In genomic region chr1:204130989-204131892, GRCh38 we compare ENCODE assay signal across 10 cellular contexts. TPM values are rescaled to one million over a fixed set of nuclear protein-coding genes. Genes with fewer than 3 reads are reported as not detected.
DNase-seq lines count a peak whose midpoint lies in the region; ATAC-seq, FAIRE-seq and TF ChIP-seq lines count a peak whose summit lies in the region.
"Had no signal": no experiment of that assay in that cellular context is flagged by ENCODE, and none has a peak within 500 bp of the region (broad histone marks: within the 10 kb centered on the region; RNA-seq: fewer than 3 reads in every experiment).

No MANE protein-coding gene starts in this region.

- H3K36me3 ChIP-seq in pancreas (no peaks in the 10 kb centered on the region), H7 (replicated peaks; ENCODE audit: control insufficient read depth, insufficient read depth, low read length) (peaks cover 12% of the 10 kb centered on the region)

- no peak for FAIRE-seq in pancreas (lab: Jason Lieb, UNC)
- FAIRE-seq: TTC549 had no signal

- WGBS in pancreas, 2 donors = 42 to 47% methylated on average over 11 of the region's 11 CpGs

- peaks cover 17 to 24% (median 24%) of the 10 kb centered on the region in 3 donors for H3K4me1 ChIP-seq in pancreas

- TF ChIP-seq CTCF in epithelial cell of proximal tubule (conservative IDR thresholded peaks at IDR 0.05; ENCODE audit: low read depth, low read length) (peak; percentile 32), pancreas (IDR thresholded peaks at IDR 0.05) (no peak)

- ATAC-seq in pancreas (peak; percentile 1 to 23 (median 10)), HG02610 (IDR thresholded peaks at IDR 0.05; ENCODE audit: unreplicated experiment) (no peak)

- H3K27ac ChIP-seq in pancreas = peak overlapping the region; percentile 83 to 94 (median 90)

- H3K4me3 ChIP-seq in epithelial cell of proximal tubule (ENCODE audit: low read depth, low read length) = no peak overlapping the region
- no peak overlapping the region for H3K4me3 ChIP-seq in pancreas
- H3K4me3 ChIP-seq in H7 (ENCODE audit: insufficient read depth, low read depth, low read length) = no peak overlapping the region
- H3K4me3 ChIP-seq: mucosa of descending colon had no signal

- intact Hi-C loops in pancreas (cut with DNase I) = no loop called here

- H3K9me3 ChIP-seq in pancreas = no peaks in the 10 kb centered on the region
- H3K9me3 ChIP-seq: mucosa of descending colon had no signal

- DNase-seq in EH (ENCODE audit: low read depth) = peak; percentile 96
- peak; percentile 74 for DNase-seq in RPMI8226
- DNase-seq in epithelial cell of proximal tubule (ENCODE audit: low read depth) = no peak
- peak in 4 of 6 donors; percentile 47 to 61 (median 59) for DNase-seq in pancreas
- no peak for DNase-seq in activated gamma-delta T cell treated with Interleukin-2 at 50 U/mL for 16 hours
- no peak for DNase-seq in NCI-H146 treated with DMSO at 0.1 percent for 48 hours (lab: John Stamatoyannopoulos, UW; ENCODE audit: unreplicated experiment)
- DNase-seq in H7 = no peak
- DNase-seq: mucosa of descending colon had no signal

- H3K27me3 ChIP-seq in pancreas = no peaks in the 10 kb centered on the region
- H3K27me3 ChIP-seq in H7 (ENCODE audit: control insufficient read depth, insufficient read depth, low read length) = no peaks in the 10 kb centered on the region

RNA-seq across cellular contexts. Expression of gene ETNK2, which starts 20.6 kb away (rescaled TPM):
- 12.3 and 15.6 TPM in 2 replicates for total RNA-seq in epithelial cell of proximal tubule
- 1 to 10 TPM; 3.8 to 9.5 (median 6.9) TPM for total RNA-seq in pancreas
- 10 to 100 TPM in 1 of 2 donors, 1 to 10 TPM in 1; 5.4 to 15.5 TPM for polyA plus RNA-seq in pancreas
- 44.3 and 57.7 TPM in 2 replicates for total RNA-seq in H7 (2014; rRNA removed; shearing (Covaris generic))

RNA-seq across cellular contexts. Expression of gene REN, which starts 34.9 kb away (rescaled TPM):
- total RNA-seq in epithelial cell of proximal tubule = 0.12 TPM in 1 of 2 replicates, not detected in the other
- not detected for total RNA-seq in pancreas
- polyA plus RNA-seq in pancreas = under 1 TPM in 1 of 2 donors, not detected in 1; 0.28 TPM
- total RNA-seq in H7 (2014; rRNA removed; shearing (Covaris generic)) = not detected in 2 replicates

RNA-seq across cellular contexts. Expression of gene SOX13, which starts 58.3 kb away (rescaled TPM):
- 5.7 and 16.2 TPM in 2 replicates for total RNA-seq in epithelial cell of proximal tubule
- 10 to 100 TPM; 12.0 to 27.2 (median 18.0) TPM for total RNA-seq in pancreas
- 10 to 100 TPM; 16.9 to 17.1 TPM for polyA plus RNA-seq in pancreas
- total RNA-seq in H7 (2014; rRNA removed; shearing (Covaris generic)) = 94.4 and 120 TPM in 2 replicates

Comparison
In these comparisons a context has a peak if more than half of its experiments do, and no peak if none do; other contexts are left out.
1. DNase-seq: peak in EH (single experiment), RPMI8226 (single experiment) and pancreas (4 of 6); none in epithelial cell of proximal tubule (single experiment), activated gamma-delta T cell treated with Interleukin-2 at 50 U/mL for 16 hours (single experiment), NCI-H146 treated with DMSO at 0.1 percent for 48 hours (single experiment) and H7 (single experiment).